1 cellular context compared by ENCODE assay signal in genomic region chr12:113170457-113170856, GRCh38.
TF ChIP-seq lines count a peak whose summit lies in the region.

No MANE protein-coding gene starts in this region.

TF ChIP-seq in HepG2, 621 proteins besides CTCF, POLR2A, EP300 and RAD21:
- TF ChIP-seq ZBTB40 (IDR thresholded peaks at IDR 0.05) (no peak), ZBTB40 (CRISPR knock-in tag; IDR thresholded peaks at IDR 0.05) (peak; percentile 44; the same call in 1 of the 2 replicates), SMAD1 (CRISPR knock-in tag; IDR thresholded peaks at IDR 0.05; ENCODE audit: borderline replicate concordance, low read depth) (no peak)
